12 cellular contexts compared by ENCODE assay signal in the genomic region with DNA sequence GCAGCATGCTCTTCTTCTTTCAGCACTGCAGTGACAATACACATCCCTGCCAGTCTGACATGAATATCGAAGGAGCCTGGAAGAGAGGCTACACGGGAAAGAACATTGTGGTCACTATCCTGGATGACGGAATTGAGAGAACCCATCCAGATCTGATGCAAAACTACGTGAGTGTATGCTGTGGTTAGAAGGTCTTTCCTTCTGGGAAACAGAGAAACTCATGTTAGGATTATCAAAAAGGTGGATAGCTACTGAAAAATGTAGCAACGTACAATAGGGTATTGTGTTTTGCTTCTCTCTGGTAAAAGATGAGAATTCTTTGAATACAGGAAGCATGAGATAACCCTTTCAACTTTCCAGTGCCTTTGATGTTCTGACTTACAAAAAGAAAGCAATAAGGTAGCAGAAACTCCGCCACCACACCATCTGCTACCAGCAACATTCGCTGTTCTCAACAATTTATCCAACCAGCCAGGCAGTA.
DNase-seq lines count a peak whose midpoint lies in the region; ATAC-seq and TF ChIP-seq lines count a peak whose summit lies in the region.
"Had no signal": no experiment of that assay in that cellular context is flagged by ENCODE, and none has a peak within 500 bp of the region (broad histone marks: within the 10 kb centered on the region; RNA-seq: fewer than 3 reads in every experiment).

No MANE protein-coding gene starts in this region.

- H3K79me2 ChIP-seq in smooth muscle cell (ENCODE audit: low read depth), result no peaks in the 10 kb centered on the region

- TF ChIP-seq CTCF in astrocyte of the spinal cord (IDR thresholded peaks at IDR 0.05; ENCODE audit: low read depth, low read length) (no peak), smooth muscle cell (IDR thresholded peaks at IDR 0.05; ENCODE audit: borderline replicate concordance, insufficient read depth, poor library complexity, severe bottlenecking) (no peak)

- H3K36me3 ChIP-seq in smooth muscle cell (ENCODE audit: low read depth), result no peaks in the 10 kb centered on the region
- H3K36me3 ChIP-seq: brain microvascular endothelial cell had no signal

- DNase-seq in Jurkat, Clone E6-1 (ENCODE audit: low read depth, low spot score), result peak; percentile 96
- peak; percentile 35 to 37 for DNase-seq in activated CD4-positive, alpha-beta T cell treated with anti-CD3 and anti-CD28 coated beads for 4 hours
- DNase-seq in astrocyte of the spinal cord (ENCODE audit: low read depth, low spot score) (peak; percentile 63), smooth muscle cell (lab: John Stamatoyannopoulos, UW; ENCODE audit: unreplicated experiment) (no peak), ecto neural progenitor cell (ENCODE audit: low spot score) (no peak), GM03348 (ENCODE audit: low spot score) (no peak)
- DNase-seq: brain microvascular endothelial cell, EL, GOT3, NCI-H1105 had no signal

- no peaks in the 10 kb centered on the region for H3K27me3 ChIP-seq in smooth muscle cell (ENCODE audit: low read depth)
- H3K27me3 ChIP-seq: brain microvascular endothelial cell had no signal

- no peak overlapping the region for H3K4me2 ChIP-seq in smooth muscle cell

- in situ Hi-C loops in astrocyte of the spinal cord (cut with HindIII; ENCODE audit: low sequenced_read_pairs), result no loop called here

- peak overlapping the region; percentile 16 for H3K4me3 ChIP-seq in Jurkat, Clone E6-1 (ENCODE audit: low read length)
- H3K4me3 ChIP-seq in astrocyte of the spinal cord (ENCODE audit: low read depth, low read length) (no peak overlapping the region), smooth muscle cell (no peak overlapping the region)

- 56% methylated on average over 7 of the region's 7 CpGs for WGBS in smooth muscle cell (ENCODE audit: low lambda C conversion rate)

- peak overlapping the region; percentile 38 for H3K27ac ChIP-seq in smooth muscle cell (ENCODE audit: low read depth)
- H3K27ac ChIP-seq: brain microvascular endothelial cell had no signal

- no peak for ATAC-seq in HG02885 (IDR thresholded peaks at IDR 0.05; ENCODE audit: poor library complexity, unreplicated experiment)
- ATAC-seq: left lobe of liver had no signal

- H3F3A ChIP-seq in smooth muscle cell (ENCODE audit: low read depth), result no peaks in the 10 kb centered on the region

- no peaks in the 10 kb centered on the region for H3K4me1 ChIP-seq in smooth muscle cell (ENCODE audit: low read depth)

- H2AFZ ChIP-seq in smooth muscle cell (ENCODE audit: low read depth), result no peak overlapping the region

- no peaks in the 10 kb centered on the region for H3K9me3 ChIP-seq in smooth muscle cell (replicated peaks; ENCODE audit: low read depth)

- no peaks in the 10 kb centered on the region for H4K20me1 ChIP-seq in smooth muscle cell (ENCODE audit: low read depth)

- no peak overlapping the region for H3K9ac ChIP-seq in smooth muscle cell (ENCODE audit: low read depth)

Comparison
In these comparisons a context has a peak if more than half of its experiments do, and no peak if none do; other contexts are left out.
1. DNase-seq: peak in Jurkat, Clone E6-1 (single experiment), activated CD4-positive, alpha-beta T cell treated with anti-CD3 and anti-CD28 coated beads for 4 hours (2 of 2) and astrocyte of the spinal cord (single experiment); none in smooth muscle cell (single experiment), ecto neural progenitor cell (single experiment) and GM03348 (single experiment).